12 cellular contexts compared by ENCODE assay signal in genomic region chr10:123042708-123043408, GRCh38.
"Had no signal": no experiment of that assay in that cellular context is flagged by ENCODE, and none has a peak within 500 bp of the region (broad histone marks: within the 10 kb centered on the region; RNA-seq: fewer than 3 reads in every experiment).

No MANE protein-coding gene starts in this region.

- H3K27ac Mint-ChIP-seq: dendritic cell treated with granulocyte-macrophage colony-stimulating factor and Interleukin-4, amounts not matched to agents 40 ng/mL and 50 ng/mL, for 4 days; immature natural killer cell; naive B cell; nephron; progenitor cell of endocrine pancreas had no signal

- H3K9me3 ChIP-seq: esophagus squamous epithelium, gastroesophageal sphincter, pancreas had no signal

- H3K4me1 ChIP-seq: esophagus squamous epithelium, gastroesophageal sphincter, pancreas had no signal

- DNase-seq: esophagus squamous epithelium; left ventricle myocardium superior; right cardiac atrium; stimulated activated naive CD4-positive, alpha-beta T cell treated with Interleukin-2 at 50 U/mL for 16 hours had no signal

- H3K4me2 ChIP-seq: smooth muscle cell had no signal

- H3K27me3 Mint-ChIP-seq: dendritic cell treated with granulocyte-macrophage colony-stimulating factor and Interleukin-4, amounts not matched to agents 40 ng/mL and 50 ng/mL, for 4 days; naive B cell; progenitor cell of endocrine pancreas had no signal

- H3K9me3 Mint-ChIP-seq: dendritic cell treated with granulocyte-macrophage colony-stimulating factor and Interleukin-4, amounts not matched to agents 40 ng/mL and 50 ng/mL, for 4 days; immature natural killer cell; naive B cell; nephron had no signal

- H3K36me3 Mint-ChIP-seq: naive B cell had no signal

- H3K27me3 ChIP-seq: esophagus squamous epithelium, gastroesophageal sphincter, pancreas had no signal

- H3K27ac ChIP-seq: esophagus squamous epithelium, gastroesophageal sphincter, pancreas had no signal

- FAIRE-seq: pancreas had no signal

- ATAC-seq: gastroesophageal sphincter had no signal

- H3K4me3 Mint-ChIP-seq: dendritic cell treated with granulocyte-macrophage colony-stimulating factor and Interleukin-4, amounts not matched to agents 40 ng/mL and 50 ng/mL, for 4 days; immature natural killer cell; naive B cell; nephron had no signal

- H3K4me3 ChIP-seq: esophagus squamous epithelium, gastroesophageal sphincter, pancreas, smooth muscle cell had no signal
